Comparison of ENCODE assay signal across 1 cellular context in the genomic region with DNA sequence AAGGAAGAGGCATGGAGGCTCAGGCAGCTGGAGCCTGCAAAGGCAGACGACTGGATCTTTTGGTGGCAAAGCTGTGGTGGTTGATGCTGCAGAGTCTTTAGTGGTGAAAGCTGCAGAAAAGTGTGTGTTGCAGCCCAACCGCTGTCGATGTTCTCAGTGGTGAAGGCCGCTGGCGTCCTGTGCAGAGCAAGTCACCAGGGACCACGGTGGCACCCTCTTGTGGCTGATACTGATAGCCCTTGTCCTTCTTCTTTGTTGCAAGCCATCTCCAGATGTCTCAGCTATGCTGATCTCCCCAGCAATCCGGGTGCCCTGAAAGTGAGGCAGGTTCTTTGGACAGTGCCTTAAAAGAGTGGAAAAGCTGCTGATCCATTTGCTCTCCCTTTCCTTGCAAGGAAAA.
TF ChIP-seq lines count a peak whose summit lies in the region.

No MANE protein-coding gene starts in this region.

TF ChIP-seq in GM12878, 131 proteins besides CTCF, POLR2A, EP300 and RAD21:
- TF ChIP-seq TARDBP (IDR thresholded peaks at IDR 0.05; ENCODE audit: borderline replicate concordance) (no peak), MXI1 (IDR thresholded peaks at IDR 0.05; ENCODE audit: low read depth, low read length) (no peak), ZNF217 (IDR thresholded peaks at IDR 0.05) (no peak), BCL11A (IDR thresholded peaks at IDR 0.05; ENCODE audit: low read depth, low read length) (no peak), HDAC2 (IDR thresholded peaks at IDR 0.05) (no peak), STAT1 (conservative IDR thresholded peaks at IDR 0.05) (no peak), RAD51 (IDR thresholded peaks at IDR 0.05) (no peak), CREM (IDR thresholded peaks at IDR 0.05; ENCODE audit: low read depth) (no peak), YBX1 (IDR thresholded peaks at IDR 0.05) (no peak), CBX3 (IDR thresholded peaks at IDR 0.05; ENCODE audit: borderline replicate concordance, low read depth) (no peak)
- TF ChIP-seq, protein P1, sequence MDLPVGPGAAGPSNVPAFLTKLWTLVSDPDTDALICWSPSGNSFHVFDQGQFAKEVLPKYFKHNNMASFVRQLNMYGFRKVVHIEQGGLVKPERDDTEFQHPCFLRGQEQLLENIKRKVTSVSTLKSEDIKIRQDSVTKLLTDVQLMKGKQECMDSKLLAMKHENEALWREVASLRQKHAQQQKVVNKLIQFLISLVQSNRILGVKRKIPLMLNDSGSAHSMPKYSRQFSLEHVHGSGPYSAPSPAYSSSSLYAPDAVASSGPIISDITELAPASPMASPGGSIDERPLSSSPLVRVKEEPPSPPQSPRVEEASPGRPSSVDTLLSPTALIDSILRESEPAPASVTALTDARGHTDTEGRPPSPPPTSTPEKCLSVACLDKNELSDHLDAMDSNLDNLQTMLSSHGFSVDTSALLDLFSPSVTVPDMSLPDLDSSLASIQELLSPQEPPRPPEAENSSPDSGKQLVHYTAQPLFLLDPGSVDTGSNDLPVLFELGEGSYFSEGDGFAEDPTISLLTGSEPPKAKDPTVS (IDR thresholded peaks at IDR 0.05; ENCODE audit: low read depth, low read length): no peak
- TF ChIP-seq, protein P2, sequence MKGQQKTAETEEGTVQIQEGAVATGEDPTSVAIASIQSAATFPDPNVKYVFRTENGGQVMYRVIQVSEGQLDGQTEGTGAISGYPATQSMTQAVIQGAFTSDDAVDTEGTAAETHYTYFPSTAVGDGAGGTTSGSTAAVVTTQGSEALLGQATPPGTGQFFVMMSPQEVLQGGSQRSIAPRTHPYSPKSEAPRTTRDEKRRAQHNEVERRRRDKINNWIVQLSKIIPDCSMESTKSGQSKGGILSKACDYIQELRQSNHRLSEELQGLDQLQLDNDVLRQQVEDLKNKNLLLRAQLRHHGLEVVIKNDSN (IDR thresholded peaks at IDR 0.05; ENCODE audit: borderline replicate concordance, extremely low read length, insufficient read depth, low read depth, low read length): no peak
